In genomic region chr13:42041017-42041683, GRCh38 we compare ENCODE assay signal across 8 cellular contexts. TPM values are rescaled to one million over a fixed set of nuclear protein-coding genes. Genes with fewer than 3 reads are reported as not detected.
DNase-seq lines count a peak whose midpoint lies in the region; ATAC-seq and TF ChIP-seq lines count a peak whose summit lies in the region.

No MANE protein-coding gene starts in this region.

- peak; percentile 41 for ATAC-seq in GM19395 (IDR thresholded peaks at IDR 0.05; ENCODE audit: unreplicated experiment)
- ATAC-seq in RWPE2 (ENCODE audit: low read depth): peak; percentile 62

- in situ Hi-C loops in Caki2 (cut with HindIII; ENCODE audit: low pct_unique_long_range_greater_than_20kb, low sequenced_read_pairs) (no loop called here), astrocyte of the cerebellum (cut with HindIII; ENCODE audit: low sequenced_read_pairs) (no loop called here)

- H3K9me3 ChIP-seq in RWPE2 (ENCODE audit: severe bottlenecking): no peaks in the 10 kb centered on the region

- peak overlapping the region; percentile 85 for H3K27ac ChIP-seq in RWPE2 (ENCODE audit: poor library complexity, severe bottlenecking)

- DNase-seq in Caki2 (ENCODE audit: low read depth) (peak; percentile 57), HK-2 (ENCODE audit: unreplicated experiment) (peak; percentile 47), RWPE2 (ENCODE audit: low spot score) (no peak), astrocyte of the cerebellum (ENCODE audit: low read depth) (no peak), hypothalamus (lab: John Stamatoyannopoulos, UW) (peak in 27 of 51 donors; percentile 6 to 69 (median 28)), retinal pigment epithelial cell (ENCODE audit: low read depth) (no peak), SKM-1 treated with dmso at 0.1 percent for 144 hours (lab: John Stamatoyannopoulos, UW; ENCODE audit: unreplicated experiment) (no peak)

- H3K36me3 ChIP-seq in RWPE2 (ENCODE audit: low read depth): no peaks in the 10 kb centered on the region

- no peak for TF ChIP-seq CTCF in RWPE2 (IDR thresholded peaks at IDR 0.05; ENCODE audit: poor library complexity, severe bottlenecking)
- TF ChIP-seq CTCF in astrocyte of the cerebellum (IDR thresholded peaks at IDR 0.05; ENCODE audit: low read depth, low read length, missing control alignments): no peak
- TF ChIP-seq CTCF in retinal pigment epithelial cell (conservative IDR thresholded peaks at IDR 0.05; ENCODE audit: low read depth, low read length): no peak

- H3K4me3 ChIP-seq in RWPE2 (ENCODE audit: severe bottlenecking) (peak overlapping the region; percentile 87), astrocyte of the cerebellum (ENCODE audit: low read depth, low read length) (peak overlapping the region; percentile 82), retinal pigment epithelial cell (ENCODE audit: low read length) (peak overlapping the region; percentile 66)

- peaks cover 12% of the 10 kb centered on the region for H3K4me1 ChIP-seq in RWPE2 (ENCODE audit: insufficient read depth, poor library complexity, severe bottlenecking)

- H3K27me3 ChIP-seq in RWPE2 (ENCODE audit: insufficient read depth, poor library complexity, severe bottlenecking): no peaks in the 10 kb centered on the region

RNA-seq across cellular contexts. Expression of gene DGKH, which starts 7.3 kb away (rescaled TPM):
- total RNA-seq in Caki2 (2014; rRNA removed; shearing (Covaris generic); ENCODE audit: low replicate concordance): 1.9 and 2.3 TPM in 2 replicates

Comparison
In these comparisons a context has a peak if more than half of its experiments do, and no peak if none do; other contexts are left out.
1. DNase-seq: peak in Caki2 (single experiment), HK-2 (single experiment) and hypothalamus (27 of 51); none in RWPE2 (single experiment), astrocyte of the cerebellum (single experiment), retinal pigment epithelial cell (single experiment) and SKM-1 treated with dmso at 0.1 percent for 144 hours (single experiment).
2. Peak in every context shown above with its lines, with median percentiles within 50 percentile points of each other: H3K4me3 ChIP-seq.